ENCODE assay signal across 7 cellular contexts in genomic region chr16:11670171-11671131, GRCh38.
DNase-seq lines count a peak whose midpoint lies in the region; ATAC-seq and TF ChIP-seq lines count a peak whose summit lies in the region.

No MANE protein-coding gene starts in this region.

- H3K4me1 Mint-ChIP-seq in stimulated activated naive CD8-positive, alpha-beta T cell treated with anti-CD3 and anti-CD28 coated beads, Interleukin-15, amount 100 ng/mL, for 72 hours = peaks cover 79% of the 10 kb centered on the region

- H3K27ac Mint-ChIP-seq in stimulated activated naive CD8-positive, alpha-beta T cell treated with anti-CD3 and anti-CD28 coated beads, Interleukin-15, amount 100 ng/mL, for 72 hours = peak overlapping the region; percentile 86 to 96

- TF ChIP-seq CTCF in RWPE2 (IDR thresholded peaks at IDR 0.05; ENCODE audit: poor library complexity, severe bottlenecking) (no peak), fibroblast of pulmonary artery (IDR thresholded peaks at IDR 0.05; ENCODE audit: low read length, missing control alignments) (no peak)

- peaks cover 22% of the 10 kb centered on the region for H3K4me1 ChIP-seq in RWPE2 (ENCODE audit: insufficient read depth, poor library complexity, severe bottlenecking)

- no peak overlapping the region for H3K4me3 ChIP-seq in RWPE2 (ENCODE audit: severe bottlenecking)
- peak overlapping the region; percentile 72 for H3K4me3 ChIP-seq in fibroblast of pulmonary artery (replicated peaks; ENCODE audit: low read depth, low read length)

- no peaks in the 10 kb centered on the region for H3K27me3 ChIP-seq in RWPE2 (ENCODE audit: insufficient read depth, poor library complexity, severe bottlenecking)

- H3K9me3 Mint-ChIP-seq in stimulated activated naive CD8-positive, alpha-beta T cell treated with anti-CD3 and anti-CD28 coated beads, Interleukin-15, amount 100 ng/mL, for 72 hours = no peaks in the 10 kb centered on the region

- DNase-seq in RWPE2 (ENCODE audit: low spot score) (no peak), fibroblast of pulmonary artery (ENCODE audit: low read depth) (no peak), NCI-H446 treated with DMSO at 0.1 percent for 48 hours (lab: John Stamatoyannopoulos, UW) (no peak)
- peak; percentile 57 to 59 for DNase-seq in stimulated activated naive CD8-positive, alpha-beta T cell treated with anti-CD3 and anti-CD28 coated beads, Interleukin-15, amount 100 ng/mL, for 72 hours

- peak overlapping the region; percentile 85 to 91 for H3K4me3 Mint-ChIP-seq in stimulated activated naive CD8-positive, alpha-beta T cell treated with anti-CD3 and anti-CD28 coated beads, Interleukin-15, amount 100 ng/mL, for 72 hours

- H3K36me3 ChIP-seq in RWPE2 (ENCODE audit: low read depth) = no peaks in the 10 kb centered on the region

- H3K27ac ChIP-seq in RWPE2 (ENCODE audit: poor library complexity, severe bottlenecking) = peak overlapping the region; percentile 29

- ATAC-seq in GM19351 (IDR thresholded peaks at IDR 0.05; ENCODE audit: unreplicated experiment) (peak; percentile 45), RWPE2 (ENCODE audit: low read depth) (peak; percentile 15; the same call in 1 of the 3 replicates), HG02970 (IDR thresholded peaks at IDR 0.05; ENCODE audit: low FRiP score, unreplicated experiment) (no peak), HG02938 (IDR thresholded peaks at IDR 0.05; ENCODE audit: unreplicated experiment) (no peak)
- peak; percentile 70 for ATAC-seq in stimulated activated naive CD8-positive, alpha-beta T cell treated with anti-CD3 and anti-CD28 coated beads, Interleukin-15, amount 100 ng/mL, for 72 hours

- H3K27me3 Mint-ChIP-seq in stimulated activated naive CD8-positive, alpha-beta T cell treated with anti-CD3 and anti-CD28 coated beads, Interleukin-15, amount 100 ng/mL, for 72 hours = no peaks in the 10 kb centered on the region

- H3K9me3 ChIP-seq in RWPE2 (ENCODE audit: severe bottlenecking) = no peaks in the 10 kb centered on the region

Comparison
In these comparisons a context has a peak if more than half of its experiments do, and no peak if none do; other contexts are left out.
1. ATAC-seq: peak in GM19351 (single experiment), RWPE2 (single experiment) and stimulated activated naive CD8-positive, alpha-beta T cell treated with anti-CD3 and anti-CD28 coated beads, Interleukin-15, amount 100 ng/mL, for 72 hours (single experiment); none in HG02970 (single experiment) and HG02938 (single experiment).
2. DNase-seq: peak in stimulated activated naive CD8-positive, alpha-beta T cell treated with anti-CD3 and anti-CD28 coated beads, Interleukin-15, amount 100 ng/mL, for 72 hours (2 of 2); none in RWPE2 (single experiment), fibroblast of pulmonary artery (single experiment) and NCI-H446 treated with DMSO at 0.1 percent for 48 hours (single experiment).